Comparison of ENCODE assay signal across 8 cellular contexts in genomic region chr2:119545076-119545475, GRCh38. TPM values are rescaled to one million over a fixed set of nuclear protein-coding genes. Genes with fewer than 3 reads are reported as not detected.
A peak's percentile ranks its signal among the peaks of the same experiment; 100 is the strongest.
DNase-seq lines count a peak whose midpoint lies in the region; ATAC-seq lines count a peak whose summit lies in the region.
"Had no signal": no experiment of that assay in that cellular context is flagged by ENCODE, and none has a peak within 500 bp of the region (broad histone marks: within the 10 kb centered on the region; RNA-seq: fewer than 3 reads in every experiment).

No MANE protein-coding gene starts in this region.

- ATAC-seq in sciatic nerve: peak; percentile 39

- H3F3A ChIP-seq in GM23248 (ENCODE audit: insufficient read depth): peaks cover 10% of the 10 kb centered on the region

- H3K4me2 ChIP-seq in GM23248 (ENCODE audit: unreplicated experiment): peak overlapping the region; percentile 68

- H3K79me2 ChIP-seq in GM23248 (ENCODE audit: insufficient read depth): no peaks in the 10 kb centered on the region

- in situ Hi-C loops in GM23248 (cut with MboI): no loop called here

- intact Hi-C loops in sciatic nerve (cut with DNase I): no loop called here

- H3K27me3 ChIP-seq in GM23248 (replicated peaks; ENCODE audit: insufficient read depth) (peaks cover 8% of the 10 kb centered on the region; the same call in 1 of the 2 replicates), adipocyte (replicated peaks; ENCODE audit: control insufficient read depth, insufficient read depth, low read length) (peaks cover 8% of the 10 kb centered on the region), SJCRH30 (no peaks in the 10 kb centered on the region)

- WGBS in GM23248 (ENCODE audit: low coverage in 1 of 2, low lambda C conversion rate in 2 of 2, missing lambda C conversion rate in 2 of 2), 2 experiments: 42 to 46% methylated on average over 7 to 8 of the region's 8 CpGs

- no peaks in the 10 kb centered on the region for H3K36me3 ChIP-seq in GM23248 (ENCODE audit: low read depth)
- H3K36me3 ChIP-seq in adipocyte (ENCODE audit: control insufficient read depth, insufficient read depth, low read length, severe bottlenecking): no peaks in the 10 kb centered on the region
- no peaks in the 10 kb centered on the region for H3K36me3 ChIP-seq in SJCRH30

- H2AFZ ChIP-seq in GM23248: peak overlapping the region; percentile 79; the same call in 1 of the 2 replicates

- H3K4me1 ChIP-seq in GM23248 (ENCODE audit: insufficient read depth): peaks cover 3% of the 10 kb centered on the region; the same call in 1 of the 2 replicates
- H3K4me1 ChIP-seq in adipocyte (ENCODE audit: control insufficient read depth, insufficient read depth, low read length): peaks cover 22% of the 10 kb centered on the region
- H3K4me1 ChIP-seq in SJCRH30: no peaks in the 10 kb centered on the region

- H3K27ac ChIP-seq in GM23248 (no peak overlapping the region), SJCRH30 (no peak overlapping the region)

- no peaks in the 10 kb centered on the region for H3K9me3 ChIP-seq in GM23248 (ENCODE audit: low read depth)
- peaks cover 2% of the 10 kb centered on the region for H3K9me3 ChIP-seq in adipocyte (ENCODE audit: control insufficient read depth, low read length)
- H3K9me3 ChIP-seq in SJCRH30 (replicated peaks): no peaks in the 10 kb centered on the region

- H3K4me3 ChIP-seq in GM23248: peak overlapping the region; percentile 75
- H3K4me3 ChIP-seq in adipocyte (ENCODE audit: low read length): peak overlapping the region; percentile 82
- H3K4me3 ChIP-seq in SJCRH30: no peak overlapping the region

- no peaks in the 10 kb centered on the region for H4K20me1 ChIP-seq in GM23248 (ENCODE audit: insufficient read depth)

- H3K9me2 ChIP-seq in GM23248 (ENCODE audit: insufficient read depth): no peaks in the 10 kb centered on the region

- peak; percentile 52 for DNase-seq in GM23248
- DNase-seq in adipocyte (ENCODE audit: low read depth): no peak
- DNase-seq in kidney glomerular epithelial cell (lab: John Stamatoyannopoulos, UW): peak; percentile 94
- no peak for DNase-seq in sciatic nerve (ENCODE audit: low spot score)
- no peak for DNase-seq in DMS153 (lab: John Stamatoyannopoulos, UW)
- DNase-seq in NCI-H1694 treated with DMSO at 0.1 percent for 48 hours (lab: John Stamatoyannopoulos, UW): no peak
- no peak for DNase-seq in SJCRH30

- H3K9ac ChIP-seq in GM23248 (peak overlapping the region; percentile 61; the same call in 1 of the 2 replicates), adipocyte (ENCODE audit: low read length) (peak overlapping the region; percentile 82)

RNA-seq across cellular contexts. Expression of gene CFAP221, which starts 0.8 kb away (rescaled TPM):
- total RNA-seq in GM23248 (2014; rRNA removed; shearing (Covaris generic)): not detected in 2 replicates
- 0.16 and 0.27 TPM in 2 replicates for polyA plus RNA-seq in GM23248 (2016; fragmentation: Nextera tagmentation; extraction: Ambion mirVana)
- total RNA-seq in sciatic nerve: 1.8 TPM
- not detected in 2 replicates for total RNA-seq in SJCRH30 (2014; rRNA removed; shearing (Covaris generic))
- total RNA-seq: myocyte had no signal

RNA-seq across cellular contexts. Expression of gene SCTR, which starts 20.8 kb away (rescaled TPM):
- not detected in 2 replicates for total RNA-seq in GM23248 (2014; rRNA removed; shearing (Covaris generic))
- polyA plus RNA-seq in GM23248 (2016; fragmentation: Nextera tagmentation; extraction: Ambion mirVana): not detected in 2 replicates
- total RNA-seq in sciatic nerve: not detected
- not detected in 2 replicates for total RNA-seq in SJCRH30 (2014; rRNA removed; shearing (Covaris generic))
- total RNA-seq: myocyte had no signal

Comparison
In these comparisons a context has a peak if more than half of its experiments do, and no peak if none do; other contexts are left out.
1. DNase-seq: peak in GM23248 (single experiment) and kidney glomerular epithelial cell (single experiment); none in adipocyte (single experiment), sciatic nerve (single experiment), DMS153 (single experiment), NCI-H1694 treated with DMSO at 0.1 percent for 48 hours (single experiment) and SJCRH30 (0 of 2).